In the genomic region with DNA sequence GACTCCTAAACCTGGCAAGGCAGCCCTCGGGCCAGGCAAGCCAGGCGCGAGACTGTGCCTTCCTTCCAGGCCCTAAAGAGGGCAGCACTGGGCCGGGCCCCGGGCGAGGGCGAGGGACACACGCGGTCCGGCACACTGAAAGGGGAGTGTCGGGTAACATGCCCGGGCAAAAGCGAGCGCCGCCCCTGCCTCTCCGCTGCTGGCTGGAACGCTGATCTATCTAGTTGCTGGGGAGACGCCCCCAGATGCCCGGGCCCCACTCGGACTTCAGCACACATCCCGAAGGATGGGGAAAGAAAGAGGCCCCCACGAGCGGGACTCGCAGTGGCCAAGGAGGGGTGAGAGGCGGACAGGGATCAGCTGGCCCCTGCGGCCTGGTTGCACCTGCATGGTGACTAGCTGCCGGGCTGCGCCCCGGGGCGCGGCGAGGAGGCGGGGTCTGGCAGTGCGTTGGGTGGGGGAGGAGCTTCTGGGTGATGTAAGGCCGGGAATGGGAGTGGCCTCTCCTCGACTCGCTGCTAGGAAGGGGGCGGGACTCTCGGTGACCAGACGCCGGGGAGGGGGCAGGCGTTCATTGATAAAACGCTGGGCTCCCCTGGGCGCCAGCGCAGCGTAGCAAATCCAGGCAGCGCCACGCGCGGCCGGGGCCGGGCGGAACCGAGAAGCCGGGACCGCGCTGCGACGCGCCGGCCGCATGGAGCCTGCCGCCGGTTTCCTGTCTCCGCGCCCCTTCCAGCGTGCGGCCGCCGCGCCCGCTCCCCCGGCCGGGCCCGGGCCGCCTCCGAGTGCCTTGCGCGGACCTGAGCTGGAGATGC, we compare ENCODE assay signal across 1 cellular context.
A peak's percentile ranks its signal among the peaks of the same experiment; 100 is the strongest.
TF ChIP-seq lines count a peak whose summit lies in the region.

Gene PLK3 (plus strand): TSS at position 608 of the 815 bp plus-strand sequence. CDS start 87 bp downstream, at position 695.

TF ChIP-seq in HepG2, 621 proteins besides CTCF, POLR2A, EP300 and RAD21 (continued from another document and continues in another):
- peak; percentile 83 for TF ChIP-seq ZNF704 (CRISPR knock-in tag; IDR thresholded peaks at IDR 0.05; ENCODE audit: borderline replicate concordance)
- no peak for TF ChIP-seq SMYD3 (CRISPR knock-in tag; IDR thresholded peaks at IDR 0.05)
- TF ChIP-seq SRSF4 (IDR thresholded peaks at IDR 0.05; ENCODE audit: low read depth, low read length, poor library complexity, severe bottlenecking): peak; percentile 21
- no peak; the same call in 1 of the 2 replicates for TF ChIP-seq MTF2 (CRISPR knock-in tag; IDR thresholded peaks at IDR 0.05; ENCODE audit: borderline replicate concordance)
- peak; percentile 85; the same call in 1 of the 2 replicates for TF ChIP-seq REPIN1 (CRISPR knock-in tag; IDR thresholded peaks at IDR 0.05; ENCODE audit: borderline replicate concordance, low read depth)
- TF ChIP-seq PHB2 (IDR thresholded peaks at IDR 0.05; ENCODE audit: partially characterized antibody): no peak
- TF ChIP-seq ETV5 (CRISPR knock-in tag; IDR thresholded peaks at IDR 0.05; ENCODE audit: borderline replicate concordance): no peak; the same call in 1 of the 2 replicates
- peak; percentile 51 for TF ChIP-seq NFYC (CRISPR knock-in tag; IDR thresholded peaks at IDR 0.05)
- TF ChIP-seq ISL2 (CRISPR knock-in tag; IDR thresholded peaks at IDR 0.05): peak; percentile 68
- TF ChIP-seq HOXA5 (CRISPR knock-in tag; IDR thresholded peaks at IDR 0.05): no peak; the same call in 1 of the 2 replicates
- TF ChIP-seq ZNF17 (CRISPR knock-in tag; IDR thresholded peaks at IDR 0.05): no peak
- no peak for TF ChIP-seq RARG (CRISPR knock-in tag; IDR thresholded peaks at IDR 0.05; ENCODE audit: low read depth)
- TF ChIP-seq ZNF451 (CRISPR knock-in tag; IDR thresholded peaks at IDR 0.05): no peak
- TF ChIP-seq JUND (CRISPR knock-in tag; IDR thresholded peaks at IDR 0.05): peak; percentile 49; the same call in 1 of the 2 replicates
- TF ChIP-seq ZNF75D (CRISPR knock-in tag; IDR thresholded peaks at IDR 0.05; ENCODE audit: borderline replicate concordance): no peak
- TF ChIP-seq ZNF556 (CRISPR knock-in tag; IDR thresholded peaks at IDR 0.05; ENCODE audit: borderline replicate concordance): peak; percentile 79
- TF ChIP-seq, protein P1, sequence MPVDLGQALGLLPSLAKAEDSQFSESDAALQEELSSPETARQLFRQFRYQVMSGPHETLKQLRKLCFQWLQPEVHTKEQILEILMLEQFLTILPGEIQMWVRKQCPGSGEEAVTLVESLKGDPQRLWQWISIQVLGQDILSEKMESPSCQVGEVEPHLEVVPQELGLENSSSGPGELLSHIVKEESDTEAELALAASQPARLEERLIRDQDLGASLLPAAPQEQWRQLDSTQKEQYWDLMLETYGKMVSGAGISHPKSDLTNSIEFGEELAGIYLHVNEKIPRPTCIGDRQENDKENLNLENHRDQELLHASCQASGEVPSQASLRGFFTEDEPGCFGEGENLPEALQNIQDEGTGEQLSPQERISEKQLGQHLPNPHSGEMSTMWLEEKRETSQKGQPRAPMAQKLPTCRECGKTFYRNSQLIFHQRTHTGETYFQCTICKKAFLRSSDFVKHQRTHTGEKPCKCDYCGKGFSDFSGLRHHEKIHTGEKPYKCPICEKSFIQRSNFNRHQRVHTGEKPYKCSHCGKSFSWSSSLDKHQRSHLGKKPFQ (CRISPR knock-in tag; IDR thresholded peaks at IDR 0.05; ENCODE audit: insufficient replicate concordance): peak; percentile 70
- TF ChIP-seq ZNF317 (CRISPR knock-in tag; IDR thresholded peaks at IDR 0.05): peak; percentile 72; the same call in 1 of the 2 replicates
- peak; percentile 30; the same call in 1 of the 2 replicates for TF ChIP-seq ZXDC (CRISPR knock-in tag; IDR thresholded peaks at IDR 0.05)
- TF ChIP-seq ZNF800 (CRISPR knock-in tag; IDR thresholded peaks at IDR 0.05): no peak
- no peak; the same call in 1 of the 2 replicates for TF ChIP-seq GLI4 (CRISPR knock-in tag; IDR thresholded peaks at IDR 0.05; ENCODE audit: borderline replicate concordance)
- no peak for TF ChIP-seq ZNF839 (CRISPR knock-in tag; IDR thresholded peaks at IDR 0.05; ENCODE audit: borderline replicate concordance)
- TF ChIP-seq, protein P2, sequence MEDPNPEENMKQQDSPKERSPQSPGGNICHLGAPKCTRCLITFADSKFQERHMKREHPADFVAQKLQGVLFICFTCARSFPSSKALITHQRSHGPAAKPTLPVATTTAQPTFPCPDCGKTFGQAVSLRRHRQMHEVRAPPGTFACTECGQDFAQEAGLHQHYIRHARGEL (CRISPR knock-in tag; IDR thresholded peaks at IDR 0.05): no peak
- TF ChIP-seq FOXA1 (IDR thresholded peaks at IDR 0.05): no peak
- peak; percentile 24; the same call in 1 of the 2 replicates for TF ChIP-seq FOXA1 (CRISPR knock-in tag; IDR thresholded peaks at IDR 0.05)
- TF ChIP-seq KLF11 (CRISPR knock-in tag; IDR thresholded peaks at IDR 0.05): peak; percentile 51; the same call in 1 of the 2 replicates
- TF ChIP-seq ZNF639 (CRISPR knock-in tag; conservative IDR thresholded peaks at IDR 0.05): no peak; the same call in 1 of the 2 replicates
- TF ChIP-seq THAP9 (CRISPR knock-in tag; IDR thresholded peaks at IDR 0.05; ENCODE audit: borderline replicate concordance): peak; percentile 58; the same call in 1 of the 2 replicates
- peak; percentile 93 for TF ChIP-seq PHF21A (CRISPR knock-in tag; IDR thresholded peaks at IDR 0.05)
- peak; percentile 57; the same call in 1 of the 2 replicates for TF ChIP-seq MTA1 (CRISPR knock-in tag; IDR thresholded peaks at IDR 0.05; ENCODE audit: borderline replicate concordance)
- TF ChIP-seq U2AF1 (optimal IDR thresholded peaks at IDR 0.05; ENCODE audit: low read depth, low read length): peak; percentile 68
- TF ChIP-seq ZFP82 (CRISPR knock-in tag; IDR thresholded peaks at IDR 0.05; ENCODE audit: borderline replicate concordance): peak; percentile 84; the same call in 1 of the 2 replicates
- TF ChIP-seq GATAD2A (CRISPR knock-in tag; IDR thresholded peaks at IDR 0.05): peak; percentile 75; the same call in 1 of the 2 replicates
- TF ChIP-seq ZNF619 (CRISPR knock-in tag; IDR thresholded peaks at IDR 0.05): peak; percentile 91
- 0 out of 2 replicates have a peak, but pooled peaks have one; percentile 71 for TF ChIP-seq ZNF713 (CRISPR knock-in tag; IDR thresholded peaks at IDR 0.05)
- no peak for TF ChIP-seq MTA3 (CRISPR knock-in tag; IDR thresholded peaks at IDR 0.05)
- TF ChIP-seq THAP11 (CRISPR knock-in tag; IDR thresholded peaks at IDR 0.05): peak; percentile 54
- TF ChIP-seq ZNF547 (CRISPR knock-in tag; IDR thresholded peaks at IDR 0.05): 0 out of 2 replicates have a peak, but pooled peaks have one; percentile 3
- TF ChIP-seq ZBTB46 (CRISPR knock-in tag; IDR thresholded peaks at IDR 0.05; ENCODE audit: borderline replicate concordance): no peak
- peak; percentile 47; the same call in 1 of the 2 replicates for TF ChIP-seq SP2 (CRISPR knock-in tag; IDR thresholded peaks at IDR 0.05)
- TF ChIP-seq, protein P3, sequence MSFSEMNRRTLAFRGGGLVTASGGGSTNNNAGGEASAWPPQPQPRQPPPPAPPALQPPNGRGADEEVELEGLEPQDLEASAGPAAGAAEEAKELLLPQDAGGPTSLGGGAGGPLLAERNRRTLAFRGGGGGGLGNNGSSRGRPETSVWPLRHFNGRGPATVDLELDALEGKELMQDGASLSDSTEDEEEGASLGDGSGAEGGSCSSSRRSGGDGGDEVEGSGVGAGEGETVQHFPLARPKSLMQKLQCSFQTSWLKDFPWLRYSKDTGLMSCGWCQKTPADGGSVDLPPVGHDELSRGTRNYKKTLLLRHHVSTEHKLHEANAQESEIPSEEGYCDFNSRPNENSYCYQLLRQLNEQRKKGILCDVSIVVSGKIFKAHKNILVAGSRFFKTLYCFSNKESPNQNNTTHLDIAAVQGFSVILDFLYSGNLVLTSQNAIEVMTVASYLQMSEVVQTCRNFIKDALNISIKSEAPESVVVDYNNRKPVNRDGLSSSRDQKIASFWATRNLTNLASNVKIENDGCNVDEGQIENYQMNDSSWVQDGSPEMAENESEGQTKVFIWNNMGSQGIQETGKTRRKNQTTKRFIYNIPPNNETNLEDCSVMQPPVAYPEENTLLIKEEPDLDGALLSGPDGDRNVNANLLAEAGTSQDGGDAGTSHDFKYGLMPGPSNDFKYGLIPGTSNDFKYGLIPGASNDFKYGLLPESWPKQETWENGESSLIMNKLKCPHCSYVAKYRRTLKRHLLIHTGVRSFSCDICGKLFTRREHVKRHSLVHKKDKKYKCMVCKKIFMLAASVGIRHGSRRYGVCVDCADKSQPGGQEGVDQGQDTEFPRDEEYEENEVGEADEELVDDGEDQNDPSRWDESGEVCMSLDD (CRISPR knock-in tag; IDR thresholded peaks at IDR 0.05; ENCODE audit: borderline replicate concordance): no peak
- no peak for TF ChIP-seq MAFF (IDR thresholded peaks at IDR 0.05; ENCODE audit: low read depth, low read length)
- no peak for TF ChIP-seq ZNF652 (CRISPR knock-in tag; IDR thresholded peaks at IDR 0.05; ENCODE audit: borderline replicate concordance, low read depth)
